In genomic region chr6:6201200-6201599, GRCh38 we compare ENCODE assay signal across 22 cellular contexts.
A peak's percentile ranks its signal among the peaks of the same experiment; 100 is the strongest.
DNase-seq lines count a peak whose midpoint lies in the region; ATAC-seq, FAIRE-seq and TF ChIP-seq lines count a peak whose summit lies in the region.
"Had no signal": no experiment of that assay in that cellular context is flagged by ENCODE, and none has a peak within 500 bp of the region (broad histone marks: within the 10 kb centered on the region; RNA-seq: fewer than 3 reads in every experiment).

No MANE protein-coding gene starts in this region.

- DNase-seq in right cardiac atrium, result no peak
- DNase-seq in right atrium auricular region (ENCODE audit: low spot score), result no peak
- DNase-seq in GM19239 (ENCODE audit: insufficient read length, low spot score), result peak; percentile 19
- peak; percentile 19 for DNase-seq in left kidney (ENCODE audit: low read depth, low spot score)
- DNase-seq in NCI-H226, result no peak
- DNase-seq: ACHN; BE2C; C1 segment of cervical spinal cord; CD4-positive, CD25-positive, alpha-beta regulatory T cell; CD8-positive, alpha-beta memory T cell; COR-L47; DMS 273 treated with DMSO at 0.1 percent for 48 hours; DMS53; DND-41; EL; GOT3; H7; KG1 had no signal

- H3K27ac ChIP-seq in right cardiac atrium (ENCODE audit: low read length) (no peak overlapping the region), right atrium auricular region (no peak overlapping the region)

- 47% methylated on average over 4 of the region's 4 CpGs for WGBS in right cardiac atrium

- H3K27me3 ChIP-seq in right cardiac atrium (ENCODE audit: control insufficient read depth, insufficient read depth) (no peaks in the 10 kb centered on the region), right atrium auricular region (no peaks in the 10 kb centered on the region)
- H3K27me3 ChIP-seq: BE2C had no signal

- ATAC-seq in right cardiac atrium, result peak; percentile 14 to 40
- ATAC-seq in GM21723 (IDR thresholded peaks at IDR 0.05; ENCODE audit: unreplicated experiment), result no peak
- ATAC-seq in HG03439 (IDR thresholded peaks at IDR 0.05; ENCODE audit: unreplicated experiment), result no peak
- ATAC-seq: HCT116 had no signal

- no peak for TF ChIP-seq CTCF in right atrium auricular region (IDR thresholded peaks at IDR 0.05)

- H3K4me1 ChIP-seq in right cardiac atrium (ENCODE audit: control insufficient read depth, insufficient read depth, low read length) (peaks cover 2% of the 10 kb centered on the region), right atrium auricular region (no peaks in the 10 kb centered on the region)
- H3K4me1 ChIP-seq: BE2C had no signal

- intact Hi-C loops in right cardiac atrium (cut with DNase I), result no loop called here

- H3K9me3 ChIP-seq in right cardiac atrium (ENCODE audit: control insufficient read depth, low read length), result no peaks in the 10 kb centered on the region
- no peaks in the 10 kb centered on the region for H3K9me3 ChIP-seq in right atrium auricular region
- H3K9me3 ChIP-seq: BE2C had no signal

- H3K4me3 ChIP-seq in right cardiac atrium (ENCODE audit: low read length), result no peak overlapping the region
- H3K4me3 ChIP-seq in right atrium auricular region, result no peak overlapping the region

- no peaks in the 10 kb centered on the region for H3K36me3 ChIP-seq in right atrium auricular region
- H3K36me3 ChIP-seq: BE2C had no signal

- FAIRE-seq in GM19239 (lab: Jason Lieb, UNC), result peak; percentile 42
- FAIRE-seq: A204.1 had no signal

Comparison
In these comparisons a context has a peak if more than half of its experiments do, and no peak if none do; other contexts are left out.
1. ATAC-seq: peak in right cardiac atrium (2 of 2); none in GM21723 (single experiment) and HG03439 (single experiment).
2. DNase-seq: peak in GM19239 (single experiment) and left kidney (single experiment); none in right cardiac atrium (0 of 3), right atrium auricular region (single experiment) and NCI-H226 (single experiment).